In genomic region chrX:41209853-41210252, GRCh38 we compare ENCODE assay signal across 20 cellular contexts.
DNase-seq lines count a peak whose midpoint lies in the region; ATAC-seq and TF ChIP-seq lines count a peak whose summit lies in the region.
"Had no signal": no experiment of that assay in that cellular context is flagged by ENCODE, and none has a peak within 500 bp of the region (broad histone marks: within the 10 kb centered on the region; RNA-seq: fewer than 3 reads in every experiment).

No MANE protein-coding gene starts in this region.

- 100% methylated on average over 1 of the region's 1 CpG for WGBS in liver
- 100% methylated on average over 1 of the region's 1 CpG for WGBS in right lobe of liver (ENCODE audit: insufficient coverage, low coverage, low lambda C conversion rate, missing lambda C conversion rate)
- no CpG with 5 or more reads among the region's 1 CpG for WGBS in mesenchymal stem cell

- H3K9me3 ChIP-seq in liver (ENCODE audit: control insufficient read depth in 4 of 4, low read length in 3 of 4) (peaks cover 2 to 27% (median 13%) of the 10 kb centered on the region in 4 donors), right lobe of liver (peaks cover 0 to 16% (median 7%) of the 10 kb centered on the region in 4 donors), mesenchymal stem cell (ENCODE audit: control insufficient read depth, low read length) (peaks cover 70% of the 10 kb centered on the region), left lung (peaks cover 0 to 23% of the 10 kb centered on the region in 2 donors)

- H3K23ac ChIP-seq in mesenchymal stem cell (ENCODE audit: low read length in 2 of 2): no peak overlapping the region

- no peak for TF ChIP-seq RAD21 in liver (IDR thresholded peaks at IDR 0.05)

- no peak overlapping the region for H2AK5ac ChIP-seq in mesenchymal stem cell (ENCODE audit: low read length, severe bottlenecking)

- no peak overlapping the region for H2BK5ac ChIP-seq in mesenchymal stem cell (ENCODE audit: low read depth, low read length, poor library complexity, severe bottlenecking)

- no peak overlapping the region for H3K14ac ChIP-seq in mesenchymal stem cell (ENCODE audit: low read length in 2 of 2)

- intact Hi-C loops in right lobe of liver (cut with DNase I) (no loop called here), left lung (cut with DNase I) (no loop called here)

- no peak overlapping the region for H2BK12ac ChIP-seq in mesenchymal stem cell (ENCODE audit: low read length in 2 of 2)

- no peak for TF ChIP-seq POLR2A in right lobe of liver (IDR thresholded peaks at IDR 0.05)

- H3K36me3 ChIP-seq in liver (ENCODE audit: control insufficient read depth in 4 of 4, insufficient read depth in 3 of 4, low read depth in 1 of 4, low read length in 3 of 4) (peaks cover 6 to 76% (median 45%) of the 10 kb centered on the region in 4 donors), right lobe of liver (peaks cover 3 to 54% (median 41%) of the 10 kb centered on the region in 4 donors), mesenchymal stem cell (ENCODE audit: control insufficient read depth in 1 of 2, insufficient read depth in 2 of 2, low read depth in 1 of 2, low read length in 2 of 2) (peaks cover 9 to 85% of the 10 kb centered on the region in 2 experiments), left lung (peaks cover 0 to 82% of the 10 kb centered on the region in 2 donors)

- H4K91ac ChIP-seq in mesenchymal stem cell (ENCODE audit: low read length): no peak overlapping the region

- TF ChIP-seq CTCF in liver (IDR thresholded peaks at IDR 0.05; ENCODE audit: low read depth, low read length, missing input control): no peak
- TF ChIP-seq CTCF in right lobe of liver (IDR thresholded peaks at IDR 0.05): no peak
- TF ChIP-seq CTCF in astrocyte of the spinal cord (IDR thresholded peaks at IDR 0.05; ENCODE audit: low read depth, low read length): no peak
- TF ChIP-seq CTCF in left lung (IDR thresholded peaks at IDR 0.05): no peak

- H2BK120ac ChIP-seq in mesenchymal stem cell (ENCODE audit: low read depth, low read length): no peak overlapping the region

- H3K4me2 ChIP-seq in mesenchymal stem cell (ENCODE audit: low read length, poor library complexity, severe bottlenecking): no peak overlapping the region
- H3K4me2 ChIP-seq: BLaER1 had no signal

- DNase-seq in right lobe of liver (no peak), astrocyte of the spinal cord (ENCODE audit: low read depth, low spot score) (peak; percentile 19), mesenchymal stem cell (peak; percentile 1), left lung (no peak)
- no peak for DNase-seq in stimulated activated naive CD8-positive, alpha-beta T cell treated with anti-CD3 and anti-CD28 coated beads, Interleukin-15, Interleukin-2, amounts not matched to agents 100 U/mL and 50 U/mL, for 24 hours
- DNase-seq: CD4-positive, alpha-beta T cell; CD8-positive, alpha-beta memory T cell; DMS 273 treated with DMSO at 0.1 percent for 48 hours; DMS79; EL; GDM1; GM23248; H7; HCEC 1CT; HFFc6 had no signal

- H2BK15ac ChIP-seq in mesenchymal stem cell (ENCODE audit: low read depth, poor library complexity, severe bottlenecking): no peak overlapping the region

- no peaks in the 10 kb centered on the region for H3K79me1 ChIP-seq in mesenchymal stem cell (replicated peaks; ENCODE audit: low read length, poor library complexity, severe bottlenecking)

- ATAC-seq in right lobe of liver: no peak
- ATAC-seq in GM18907 (IDR thresholded peaks at IDR 0.05; ENCODE audit: unreplicated experiment): no peak
- no peak for ATAC-seq in stimulated activated naive CD8-positive, alpha-beta T cell treated with anti-CD3 and anti-CD28 coated beads, Interleukin-15, Interleukin-2, amounts not matched to agents 100 U/mL and 50 U/mL, for 24 hours
- ATAC-seq in left lung: no peak

- no peaks in the 10 kb centered on the region for H3K27me3 ChIP-seq in liver (ENCODE audit: control insufficient read depth in 4 of 4, insufficient read depth in 4 of 4, low read length in 3 of 4)
- no peaks in the 10 kb centered on the region for H3K27me3 ChIP-seq in right lobe of liver
- no peaks in the 10 kb centered on the region for H3K27me3 ChIP-seq in mesenchymal stem cell (ENCODE audit: control insufficient read depth in 1 of 2, insufficient read depth in 1 of 2, low read length in 2 of 2)
- H3K27me3 ChIP-seq in left lung: no peaks in the 10 kb centered on the region
- H3K27me3 ChIP-seq: BLaER1 had no signal

- H3K4me3 ChIP-seq in liver (ENCODE audit: low read depth in 1 of 3, low read length in 3 of 3) (peak overlapping the region in 2 of 3 donors; percentile 5 to 14), right lobe of liver (no peak overlapping the region), astrocyte of the spinal cord (ENCODE audit: low read depth, low read length) (no peak overlapping the region), mesenchymal stem cell (ENCODE audit: insufficient read depth in 1 of 2, low read depth in 1 of 2, low read length in 2 of 2) (no peak overlapping the region), left lung (no peak overlapping the region)
- H3K4me3 ChIP-seq: GM23248 had no signal

- in situ Hi-C loops in astrocyte of the spinal cord (cut with HindIII; ENCODE audit: low sequenced_read_pairs): no loop called here

- no peak overlapping the region for H3K9ac ChIP-seq in liver (ENCODE audit: low read depth in 1 of 2, low read length in 2 of 2)
- H3K9ac ChIP-seq in mesenchymal stem cell (ENCODE audit: low read length): no peak overlapping the region
- H3K9ac ChIP-seq: BLaER1, GM23248 had no signal

- H4K8ac ChIP-seq in mesenchymal stem cell (ENCODE audit: low read length): no peak overlapping the region

- H3K27ac ChIP-seq in liver (ENCODE audit: low read depth in 1 of 2, low read length in 2 of 2) (no peak overlapping the region), right lobe of liver (no peak overlapping the region), mesenchymal stem cell (ENCODE audit: low read length, poor library complexity, severe bottlenecking) (no peak overlapping the region), left lung (no peak overlapping the region)
- H3K27ac ChIP-seq: 22Rv1, BLaER1, C4-2B, GM23248 had no signal

- no peak overlapping the region for H3K18ac ChIP-seq in mesenchymal stem cell (ENCODE audit: low read depth in 1 of 2, low read length in 2 of 2)

- H3K4me1 ChIP-seq in liver (ENCODE audit: control insufficient read depth in 4 of 4, insufficient read depth in 4 of 4, low read length in 3 of 4) (no peaks in the 10 kb centered on the region), right lobe of liver (no peaks in the 10 kb centered on the region), mesenchymal stem cell (ENCODE audit: control insufficient read depth, insufficient read depth, low read depth, low read length) (no peaks in the 10 kb centered on the region), left lung (no peaks in the 10 kb centered on the region)
- H3K4me1 ChIP-seq: BLaER1 had no signal

- H2AFZ ChIP-seq in mesenchymal stem cell (ENCODE audit: low read depth, low read length): no peak overlapping the region
- H2AFZ ChIP-seq: GM23248 had no signal

- H3K4ac ChIP-seq in mesenchymal stem cell (ENCODE audit: low read depth in 1 of 2, low read length in 2 of 2): no peak overlapping the region

TF ChIP-seq in liver, 16 proteins besides CTCF, POLR2A, EP300 and RAD21:
- TF ChIP-seq FOXA2 (IDR thresholded peaks at IDR 0.05): no peak

Comparison
In these comparisons a context has a peak if more than half of its experiments do, and no peak if none do; other contexts are left out.
1. H3K4me3 ChIP-seq: peak in liver (2 of 3); none in right lobe of liver (0 of 3), astrocyte of the spinal cord (single experiment), mesenchymal stem cell (0 of 2) and left lung (0 of 2).
2. DNase-seq: peak in astrocyte of the spinal cord (single experiment) and mesenchymal stem cell (single experiment); none in right lobe of liver (0 of 3), stimulated activated naive CD8-positive, alpha-beta T cell treated with anti-CD3 and anti-CD28 coated beads, Interleukin-15, Interleukin-2, amounts not matched to agents 100 U/mL and 50 U/mL, for 24 hours (single experiment) and left lung (0 of 2).